Comparison of ENCODE assay signal across 8 cellular contexts in genomic region chr12:51238037-51238509, GRCh38. TPM values are rescaled to one million over a fixed set of nuclear protein-coding genes. Genes with fewer than 3 reads are reported as not detected.
DNase-seq lines count a peak whose midpoint lies in the region; ATAC-seq, FAIRE-seq and TF ChIP-seq lines count a peak whose summit lies in the region.

No MANE protein-coding gene starts in this region.

- peak overlapping the region; percentile 75 for H3K4me3 ChIP-seq in Caco-2 (ENCODE audit: low read depth, low read length)
- H3K4me3 ChIP-seq in GM23248 = peak overlapping the region; percentile 98
- H3K4me3 ChIP-seq in Panc1 (ENCODE audit: low read depth in 2 of 2, low read length in 2 of 2) = peak overlapping the region; percentile 96 to 98
- peak overlapping the region; percentile 11 to 97 (median 66) for H3K4me3 ChIP-seq in endothelial cell of umbilical vein (replicated peaks in 1 of 3; ENCODE audit: insufficient read depth in 1 of 3, low read depth in 1 of 3, low read length in 3 of 3)
- peak overlapping the region; percentile 88 for H3K4me3 ChIP-seq in ovary

- H3K79me2 ChIP-seq in GM23248 (ENCODE audit: insufficient read depth) (peaks cover 38% of the 10 kb centered on the region), endothelial cell of umbilical vein (ENCODE audit: control insufficient read depth, insufficient read depth, low read length) (peaks cover 19% of the 10 kb centered on the region)

- DNase-seq in Caco-2 (peak in 1 of 2 experiments; percentile 23), GM23248 (peak; percentile 31), Panc1 (ENCODE audit: low read depth, low spot score) (no peak), endothelial cell of umbilical vein (ENCODE audit: low read depth, low spot score) (no peak), ovary (peak in 1 of 5 donors; percentile 28), GOT3 (lab: John Stamatoyannopoulos, UW) (no peak), sciatic nerve (ENCODE audit: low spot score) (no peak)

- H3K27ac ChIP-seq in GM23248 = peak overlapping the region; percentile 100
- H3K27ac ChIP-seq in Panc1 (ENCODE audit: low read length) = peak overlapping the region; percentile 95
- peak overlapping the region; percentile 14 for H3K27ac ChIP-seq in endothelial cell of umbilical vein (ENCODE audit: insufficient read depth, low read depth, low read length)
- no peak overlapping the region for H3K27ac ChIP-seq in ovary

- peak overlapping the region; percentile 86 for H3K4me3 Mint-ChIP-seq in Caco-2 (ENCODE audit: unreplicated experiment)

- H3K36me3 ChIP-seq in Caco-2 (ENCODE audit: control insufficient read depth, insufficient read depth, low read length) (peaks cover 2% of the 10 kb centered on the region; the same call in 1 of the 2 replicates), GM23248 (ENCODE audit: low read depth) (peaks cover 24% of the 10 kb centered on the region), Panc1 (ENCODE audit: control insufficient read depth, insufficient read depth, low read length) (peaks cover 23% of the 10 kb centered on the region), endothelial cell of umbilical vein (ENCODE audit: control insufficient read depth in 2 of 2, extremely low read depth in 1 of 2, insufficient read depth in 2 of 2, low read length in 2 of 2) (peaks cover 14 to 19% of the 10 kb centered on the region in 2 experiments), ovary (no peaks in the 10 kb centered on the region)

- H3K9ac ChIP-seq in GM23248 = peak overlapping the region; percentile 100
- peak overlapping the region; percentile 27 for H3K9ac ChIP-seq in endothelial cell of umbilical vein (replicated peaks; ENCODE audit: extremely low read depth, insufficient read depth, low read length)

- dilution Hi-C loops in endothelial cell of umbilical vein (cut with MboI; ENCODE audit: extremely low pct_ligation_motif_present, low sequenced_read_pairs) = no loop called here

- H3K9me3 Mint-ChIP-seq in Caco-2 (ENCODE audit: unreplicated experiment) = no peaks in the 10 kb centered on the region

- H3K9me1 ChIP-seq in endothelial cell of umbilical vein (replicated peaks; ENCODE audit: control insufficient read depth, extremely low read depth, insufficient read depth, low read length) = no peaks in the 10 kb centered on the region

- TF ChIP-seq POLR2A in endothelial cell of umbilical vein (IDR thresholded peaks at IDR 0.05; ENCODE audit: low read depth, low read length) (no peak), ovary (IDR thresholded peaks at IDR 0.05) (no peak)

- CTCF ChIA-PET in Caco-2 (lab: Charles Lee) (interaction anchor here (0.6 to 2.0 kb wide), 8 partner anchors 11 to 473 kb away, joined by 3 to 26 read pairs (median 8); partner anchors contain the start of genes POU6F1 and SMAGP), Panc1 (lab: Charles Lee) (no interaction called here), endothelial cell of umbilical vein (lab: Charles Lee) (interaction anchor here (0.6 to 1.9 kb wide), 7 partner anchors 20 to 412 kb away, joined by 3 to 11 read pairs (median 3); partner anchors contain the start of gene POU6F1)

- peaks cover 5% of the 10 kb centered on the region for H3K4me1 Mint-ChIP-seq in Caco-2 (ENCODE audit: low read depth, unreplicated experiment)

- no peaks in the 10 kb centered on the region; the same call in 1 of the 2 replicates for H3K9me3 ChIP-seq in Caco-2
- no peaks in the 10 kb centered on the region for H3K9me3 ChIP-seq in GM23248 (ENCODE audit: low read depth)
- H3K9me3 ChIP-seq in Panc1 (ENCODE audit: control insufficient read depth, insufficient read depth, low read depth, low read length) = no peaks in the 10 kb centered on the region
- no peaks in the 10 kb centered on the region for H3K9me3 ChIP-seq in endothelial cell of umbilical vein (replicated peaks; ENCODE audit: control insufficient read depth, insufficient read depth, low read length)
- H3K9me3 ChIP-seq in ovary = no peaks in the 10 kb centered on the region

- H3K4me1 ChIP-seq in Caco-2 = peaks cover 17% of the 10 kb centered on the region
- peaks cover 19% of the 10 kb centered on the region for H3K4me1 ChIP-seq in GM23248 (ENCODE audit: insufficient read depth)
- H3K4me1 ChIP-seq in Panc1 (ENCODE audit: control insufficient read depth, insufficient read depth, low read length) = peaks cover 14% of the 10 kb centered on the region
- H3K4me1 ChIP-seq in endothelial cell of umbilical vein (ENCODE audit: control insufficient read depth, extremely low read depth, insufficient read depth, low read length) = peaks cover 12% of the 10 kb centered on the region
- peaks cover 4% of the 10 kb centered on the region for H3K4me1 ChIP-seq in ovary (ENCODE audit: insufficient read depth)

- H3F3A ChIP-seq in GM23248 (ENCODE audit: insufficient read depth) = peaks cover 15% of the 10 kb centered on the region; the same call in 1 of the 2 replicates

- WGBS in GM23248 (ENCODE audit: low coverage in 1 of 2, low lambda C conversion rate in 2 of 2, missing lambda C conversion rate in 2 of 2), 2 experiments = 13 to 15% methylated on average over 10 of the region's 10 CpGs
- WGBS in ovary, 3 donors = 5 to 7% (median 6%) methylated on average over 10 of the region's 10 CpGs

- no TSS peak for BruUV-seq in Caco-2 (replicated peaks; lab: Mats Ljungman, UMichigan)
- BruUV-seq in Panc1 (replicated peaks; lab: Mats Ljungman, UMichigan) = no TSS peak
- no TSS peak for BruUV-seq in endothelial cell of umbilical vein (replicated peaks; lab: Mats Ljungman, UMichigan)

- TF ChIP-seq CTCF in Caco-2 (IDR thresholded peaks at IDR 0.05; ENCODE audit: insufficient read depth in 1 of 2, low read depth in 1 of 2, low read length in 1 of 2, severe bottlenecking in 1 of 2, unreplicated experiment in 1 of 2) = no peak
- no peak for TF ChIP-seq CTCF in Panc1 (IDR thresholded peaks at IDR 0.05)
- TF ChIP-seq CTCF in endothelial cell of umbilical vein (IDR thresholded peaks at IDR 0.05; ENCODE audit: extremely low read depth in 1 of 2, insufficient read depth in 1 of 2, low read depth in 1 of 2, low read length in 2 of 2) = no peak
- TF ChIP-seq CTCF in ovary (IDR thresholded peaks at IDR 0.05) = no peak

- POLR2A ChIA-PET in Caco-2 (lab: Charles Lee) = interaction anchor here (0.5 to 1.9 kb wide), 22 partner anchors 9 to 1860 kb away, joined by 3 to 39 read pairs (median 4); partner anchors contain the start of genes CSRNP2, LETMD1, POU6F1 and SLC11A2
- POLR2A ChIA-PET in Panc1 (lab: Charles Lee) = interaction anchor here (0.5 to 0.8 kb wide), 3 partner anchors 13 to 253 kb away, joined by 4 to 8 read pairs (median 4); no protein-coding TSS in a partner anchor
- POLR2A ChIA-PET in endothelial cell of umbilical vein (lab: Charles Lee) = interaction anchor here (0.7 to 1.0 kb wide), 2 partner anchors 33 to 154 kb away, joined by 3 to 4 read pairs; no protein-coding TSS in a partner anchor

- peak; percentile 38 for FAIRE-seq in endothelial cell of umbilical vein (lab: Jason Lieb, UNC)

- H3K36me3 Mint-ChIP-seq in Caco-2 (ENCODE audit: insufficient read depth, unreplicated experiment) = peaks cover 55% of the 10 kb centered on the region

- intact Hi-C loops in Caco-2 (cut with micrococcal nuclease; ENCODE audit: unreplicated experiment) = loop anchor here (1.0 to 10.0 kb wide), 6 partner anchors 20 to 413 kb away; partner anchors contain the start of genes CSRNP2, LETMD1, POU6F1 and SLC11A2
- intact Hi-C loops in Panc1 (cut with micrococcal nuclease; ENCODE audit: unreplicated experiment) = no loop called here
- intact Hi-C loops in endothelial cell of umbilical vein (cut with micrococcal nuclease) = loop anchor here (2.0 to 5.0 kb wide), 3 partner anchors 19 to 191 kb away; partner anchors contain the start of genes CSRNP2, LETMD1 and POU6F1
- intact Hi-C loops in ovary (cut with DNase I) = loop anchor here in 1 of 4 donors (5.0 kb wide), 1 partner anchor 66 kb away; the partner anchor contains the start of gene TFCP2
- intact Hi-C loops in sciatic nerve (cut with DNase I) = no loop called here

- H4K20me1 ChIP-seq in GM23248 (ENCODE audit: insufficient read depth) (no peaks in the 10 kb centered on the region), endothelial cell of umbilical vein (replicated peaks; ENCODE audit: control insufficient read depth, extremely low read depth, insufficient read depth, low read length) (no peaks in the 10 kb centered on the region)

- in situ Hi-C loops in GM23248 (cut with MboI) = no loop called here
- in situ Hi-C loops in Panc1 (cut with HindIII; ENCODE audit: low pct_unique_long_range_greater_than_20kb, low sequenced_read_pairs) = no loop called here

- no peaks in the 10 kb centered on the region for H3K9me2 ChIP-seq in GM23248 (ENCODE audit: insufficient read depth)

- H3K4me2 ChIP-seq in GM23248 (ENCODE audit: unreplicated experiment) = peak overlapping the region; percentile 86
- H3K4me2 ChIP-seq in endothelial cell of umbilical vein (ENCODE audit: insufficient read depth, low read length) = peak overlapping the region; percentile 79

- ATAC-seq in Panc1 (peak; percentile 27; the same call in 1 of the 2 replicates), GM18861 (IDR thresholded peaks at IDR 0.05; ENCODE audit: unreplicated experiment) (no peak), sciatic nerve (no peak)

- H3K27me3 ChIP-seq in Caco-2 (replicated peaks; ENCODE audit: control insufficient read depth, insufficient read depth, low read length) (no peaks in the 10 kb centered on the region), GM23248 (replicated peaks; ENCODE audit: insufficient read depth) (no peaks in the 10 kb centered on the region), Panc1 (ENCODE audit: control insufficient read depth, insufficient read depth, low read length) (no peaks in the 10 kb centered on the region), endothelial cell of umbilical vein (ENCODE audit: control insufficient read depth in 2 of 2, insufficient read depth in 2 of 2, low read length in 2 of 2) (no peaks in the 10 kb centered on the region), ovary (no peaks in the 10 kb centered on the region)

- no peak for TF ChIP-seq EP300 in ovary (IDR thresholded peaks at IDR 0.05)

- no peaks in the 10 kb centered on the region for H3K27me3 Mint-ChIP-seq in Caco-2 (ENCODE audit: insufficient read depth, unreplicated experiment)

- H2AFZ ChIP-seq in GM23248 (peak overlapping the region; percentile 92), endothelial cell of umbilical vein (ENCODE audit: low read depth, low read length) (peak overlapping the region; percentile 69)

- H3K27ac Mint-ChIP-seq in Caco-2 (ENCODE audit: unreplicated experiment) = peak overlapping the region; percentile 100

RNA-seq across cellular contexts. Expression of gene DAZAP2, which starts 0.6 kb away (rescaled TPM):
- 84.9 and 100 TPM in 2 replicates for total RNA-seq in Caco-2 (2022)
- 145 and 150 TPM in 2 replicates for total RNA-seq in GM23248 (2014; rRNA removed; shearing (Covaris generic))
- polyA plus RNA-seq in GM23248 (2016; fragmentation: Nextera tagmentation; extraction: Ambion mirVana) = 216 and 228 TPM in 2 replicates
- total RNA-seq in Panc1 (2021; ENCODE audit: unreplicated experiment) = 197 TPM
- 269 TPM for polyA plus RNA-seq in Panc1 (2012; ENCODE audit: insufficient read length)
- total RNA-seq in endothelial cell of umbilical vein = 177 TPM in 2 replicates
- polyA plus RNA-seq in endothelial cell of umbilical vein = 497 and 614 TPM in 2 replicates
- polyA plus RNA-seq in endothelial cell of umbilical vein (2011; cell fraction: cytosol; rRNA removed) = 363 and 410 TPM in 2 replicates
- polyA plus RNA-seq in endothelial cell of umbilical vein (2011; cell fraction: nucleus; rRNA removed) = 196 and 220 TPM in 2 replicates
- 238 and 242 TPM in 2 replicates for polyA plus RNA-seq in endothelial cell of umbilical vein (2012)
- polyA minus RNA-seq in endothelial cell of umbilical vein = 443 and 505 TPM in 2 replicates
- 151 TPM for polyA minus RNA-seq in endothelial cell of umbilical vein (2011; cell fraction: cytosol; rRNA and poly(A)+ RNA removed)
- polyA minus RNA-seq in endothelial cell of umbilical vein (2011; cell fraction: nucleus; rRNA and poly(A)+ RNA removed) = 81.2 and 97.2 TPM in 2 replicates
- total RNA-seq in ovary = 100 to 1,000 TPM; 123 to 254 (median 140) TPM
- 100 to 1,000 TPM; 277 to 323 TPM for polyA plus RNA-seq in ovary
- total RNA-seq in sciatic nerve = 175 TPM

RNA-seq across cellular contexts. Expression of gene POU6F1, which starts 20.2 kb away (rescaled TPM):
- total RNA-seq in Caco-2 (2022) = 4.1 and 5.3 TPM in 2 replicates
- 1.0 and 3.0 TPM in 2 replicates for total RNA-seq in GM23248 (2014; rRNA removed; shearing (Covaris generic))
- polyA plus RNA-seq in GM23248 (2016; fragmentation: Nextera tagmentation; extraction: Ambion mirVana) = 1.8 and 2.4 TPM in 2 replicates
- total RNA-seq in Panc1 (2021; ENCODE audit: unreplicated experiment) = 3.1 TPM
- 2.1 TPM for polyA plus RNA-seq in Panc1 (2012; ENCODE audit: insufficient read length)
- 14.4 and 17.5 TPM in 2 replicates for total RNA-seq in endothelial cell of umbilical vein
- polyA plus RNA-seq in endothelial cell of umbilical vein = 5.4 and 6.4 TPM in 2 replicates
- polyA plus RNA-seq in endothelial cell of umbilical vein (2011; cell fraction: cytosol; rRNA removed) = 3.1 and 4.3 TPM in 2 replicates
- 13.3 and 18.1 TPM in 2 replicates for polyA plus RNA-seq in endothelial cell of umbilical vein (2011; cell fraction: nucleus; rRNA removed)
- 4.3 and 6.7 TPM in 2 replicates for polyA plus RNA-seq in endothelial cell of umbilical vein (2012)
- polyA minus RNA-seq in endothelial cell of umbilical vein = 4.0 and 5.6 TPM in 2 replicates
- 5.1 TPM for polyA minus RNA-seq in endothelial cell of umbilical vein (2011; cell fraction: cytosol; rRNA and poly(A)+ RNA removed)
- 6.8 and 7.0 TPM in 2 replicates for polyA minus RNA-seq in endothelial cell of umbilical vein (2011; cell fraction: nucleus; rRNA and poly(A)+ RNA removed)
- total RNA-seq in ovary = 10 to 100 TPM; 15.3 to 48.8 (median 30.2) TPM
- polyA plus RNA-seq in ovary = 10 to 100 TPM; 11.8 to 17.5 TPM
- total RNA-seq in sciatic nerve = 40.7 TPM

RNA-seq across cellular contexts. Expression of gene SMAGP, which starts 32.1 kb away (rescaled TPM):
- total RNA-seq in Caco-2 (2022) (95.1 and 108 TPM in 2 replicates), Panc1 (2021; ENCODE audit: unreplicated experiment) (2.4 TPM), endothelial cell of umbilical vein (26.2 and 29.1 TPM in 2 replicates), ovary (10 to 100 TPM in 3 of 7 donors, 1 to 10 TPM in 4; 5.2 to 17.6 (median 9.4) TPM), sciatic nerve (6.2 TPM)
- total RNA-seq in GM23248 (2014; rRNA removed; shearing (Covaris generic)) = 18.2 and 18.8 TPM in 2 replicates
- polyA plus RNA-seq in GM23248 (2016; fragmentation: Nextera tagmentation; extraction: Ambion mirVana) (35.0 and 41.0 TPM in 2 replicates), endothelial cell of umbilical vein (17.3 and 21.4 TPM in 2 replicates), ovary (10 to 100 TPM in 1 of 2 donors, 1 to 10 TPM in 1; 7.2 to 36.5 TPM)
- 3.3 TPM for polyA plus RNA-seq in Panc1 (2012; ENCODE audit: insufficient read length)
- polyA plus RNA-seq in endothelial cell of umbilical vein (2011; cell fraction: cytosol; rRNA removed) = 28.6 and 31.2 TPM in 2 replicates
- 14.3 and 15.7 TPM in 2 replicates for polyA plus RNA-seq in endothelial cell of umbilical vein (2011; cell fraction: nucleus; rRNA removed)
- polyA plus RNA-seq in endothelial cell of umbilical vein (2012) = 27.2 and 45.2 TPM in 2 replicates
- polyA minus RNA-seq in endothelial cell of umbilical vein = 13.6 and 14.7 TPM in 2 replicates
- 10.1 TPM for polyA minus RNA-seq in endothelial cell of umbilical vein (2011; cell fraction: cytosol; rRNA and poly(A)+ RNA removed)
- 5.5 and 8.9 TPM in 2 replicates for polyA minus RNA-seq in endothelial cell of umbilical vein (2011; cell fraction: nucleus; rRNA and poly(A)+ RNA removed)

Comparison
In these comparisons a context has a peak if more than half of its experiments do, and no peak if none do; other contexts are left out.
1. H3K27ac ChIP-seq: peak in GM23248 (single experiment), Panc1 (single experiment) and endothelial cell of umbilical vein (single experiment); none in ovary (0 of 2).
2. intact Hi-C loops: an anchor here in Caco-2 (1.0 to 10.0 kb wide) and endothelial cell of umbilical vein (2.0 to 5.0 kb wide); none called in Panc1 and sciatic nerve.
3. Peak in every context shown above with its lines, with median percentiles within 50 percentile points of each other: H3K4me3 ChIP-seq.